ENCODE assay signal across 20 cellular contexts in genomic region chr22:20009582-20010306, GRCh38. TPM values are rescaled to one million over a fixed set of nuclear protein-coding genes. Genes with fewer than 3 reads are reported as not detected.
DNase-seq lines count a peak whose midpoint lies in the region; ATAC-seq, FAIRE-seq and TF ChIP-seq lines count a peak whose summit lies in the region.
"Had no signal": no experiment of that assay in that cellular context is flagged by ENCODE, and none has a peak within 500 bp of the region (broad histone marks: within the 10 kb centered on the region; RNA-seq: fewer than 3 reads in every experiment).

No MANE protein-coding gene starts in this region.

- no peak overlapping the region for H3K4me3 ChIP-seq in heart left ventricle
- H3K4me3 ChIP-seq in right atrium auricular region: no peak overlapping the region
- H3K4me3 ChIP-seq in bronchial epithelial cell (ENCODE audit: low read depth, low read length): no peak overlapping the region
- no peak overlapping the region for H3K4me3 ChIP-seq in mucosa of descending colon
- H3K4me3 ChIP-seq in tibial nerve: no peak overlapping the region

- no peaks in the 10 kb centered on the region for H3K36me3 ChIP-seq in heart left ventricle
- no peaks in the 10 kb centered on the region for H3K36me3 ChIP-seq in right atrium auricular region
- no peaks in the 10 kb centered on the region for H3K36me3 ChIP-seq in bronchial epithelial cell (ENCODE audit: control insufficient read depth, insufficient read depth, low read length)
- H3K36me3 ChIP-seq in mucosa of descending colon (ENCODE audit: low read depth): no peaks in the 10 kb centered on the region
- H3K36me3 ChIP-seq in tibial nerve: no peaks in the 10 kb centered on the region

- DNase-seq in heart left ventricle (peak in 3 of 5 donors; percentile 9 to 33 (median 13)), right atrium auricular region (ENCODE audit: low spot score) (no peak), bronchial epithelial cell (ENCODE audit: low read depth) (no peak), mucosa of descending colon (peak in 2 of 3 donors; percentile 3 to 33), tibial nerve (ENCODE audit: low spot score in 2 of 2) (no peak), middle frontal gyrus (ENCODE audit: extremely low spot score, low spot score) (no peak)
- no peak for DNase-seq in NK-92 treated with Interleukin-12 subunit alpha and Interleukin-12 subunit beta, amount 100 ng/mL, for 24 hours (lab: John Stamatoyannopoulos, UW)
- no peak for DNase-seq in activated T-cell treated with anti-CD3 and anti-CD28 coated beads, Interleukin-2, amount 50 U/mL, for 1 hour
- DNase-seq: CD4-positive, alpha-beta memory T cell; DMS153; GF-D8; GOT3; NCI-H1048; NCI-H1436; NCI-H1930; NCI-H345; NCI-H524 treated with DMSO at 0.1 percent for 48 hours; PC-3; RPMI8226 had no signal

- peak; percentile 43 for FAIRE-seq in bronchial epithelial cell (lab: Jason Lieb, UNC)

- H3K27me3 ChIP-seq in heart left ventricle (no peaks in the 10 kb centered on the region), right atrium auricular region (no peaks in the 10 kb centered on the region), bronchial epithelial cell (ENCODE audit: control insufficient read depth, insufficient read depth, low read length) (no peaks in the 10 kb centered on the region), tibial nerve (no peaks in the 10 kb centered on the region)

- H3K4me1 ChIP-seq in heart left ventricle: peaks cover 0 to 29% (median 11%) of the 10 kb centered on the region in 12 donors
- peaks cover 0 to 12% of the 10 kb centered on the region in 2 donors for H3K4me1 ChIP-seq in right atrium auricular region
- H3K4me1 ChIP-seq in mucosa of descending colon (ENCODE audit: low read depth): no peaks in the 10 kb centered on the region
- H3K4me1 ChIP-seq in tibial nerve: peaks cover 0 to 41% (median 8%) of the 10 kb centered on the region in 4 donors

- intact Hi-C loops in heart left ventricle (cut with DNase I): no loop called here
- intact Hi-C loops in mucosa of descending colon (cut with DNase I, micrococcal nuclease): loop anchor here in 1 of 2 donors (5.0 kb wide), 1 partner anchor 37 kb away; no protein-coding TSS in a partner anchor

- no peak for TF ChIP-seq POLR2A in heart left ventricle (IDR thresholded peaks at IDR 0.05)
- no peak for TF ChIP-seq POLR2A in tibial nerve (IDR thresholded peaks at IDR 0.05)

- H3K9me3 ChIP-seq in heart left ventricle: peaks cover 0 to 1% (median 0%) of the 10 kb centered on the region in 12 donors
- H3K9me3 ChIP-seq in right atrium auricular region: no peaks in the 10 kb centered on the region
- H3K9me3 ChIP-seq in mucosa of descending colon: no peaks in the 10 kb centered on the region
- H3K9me3 ChIP-seq in tibial nerve: no peaks in the 10 kb centered on the region

- 88 to 94% (median 90%) methylated on average over 8 of the region's 8 CpGs for WGBS in heart left ventricle, 4 donors
- 89 to 92% methylated on average over 8 of the region's 8 CpGs for WGBS in tibial nerve, 2 donors

- no peak for TF ChIP-seq CTCF in heart left ventricle (IDR thresholded peaks at IDR 0.05)
- TF ChIP-seq CTCF in right atrium auricular region (IDR thresholded peaks at IDR 0.05): no peak
- no peak for TF ChIP-seq CTCF in bronchial epithelial cell (IDR thresholded peaks at IDR 0.05; ENCODE audit: insufficient read depth, low read length, severe bottlenecking)
- no peak for TF ChIP-seq CTCF in mucosa of descending colon (IDR thresholded peaks at IDR 0.05)
- no peak for TF ChIP-seq CTCF in tibial nerve (IDR thresholded peaks at IDR 0.05)

- ATAC-seq in heart left ventricle (no peak), mucosa of descending colon (no peak)
- ATAC-seq: HCT116, PC-3 had no signal

- no peak for TF ChIP-seq EP300 in tibial nerve (IDR thresholded peaks at IDR 0.05)

- no peak overlapping the region for H3K27ac ChIP-seq in heart left ventricle
- no peak overlapping the region for H3K27ac ChIP-seq in right atrium auricular region
- H3K27ac ChIP-seq in tibial nerve: peak overlapping the region in 3 of 4 donors; percentile 18 to 82 (median 81)

RNA-seq across cellular contexts. Expression of gene ARVCF, which starts 6.9 kb away (rescaled TPM):
- total RNA-seq in heart left ventricle (10 to 100 TPM; 21.2 to 46.6 (median 33.3) TPM), right atrium auricular region (10 to 100 TPM; 16.7 to 35.8 TPM), bronchial epithelial cell (19.2 and 23.2 TPM in 2 replicates), mucosa of descending colon (10 to 100 TPM; 11.2 to 15.3 (median 15.1) TPM), tibial nerve (10 to 100 TPM; 47.5 to 98.3 (median 80.6) TPM)
- 10 to 100 TPM; 33.0 to 39.2 TPM for polyA plus RNA-seq in heart left ventricle

RNA-seq across cellular contexts. Expression of gene TANGO2, which starts 11.2 kb away (rescaled TPM):
- total RNA-seq in heart left ventricle (100 to 1,000 TPM in 3 of 9 donors, 10 to 100 TPM in 6; 55.6 to 341 (median 83.7) TPM), right atrium auricular region (100 to 1,000 TPM in 1 of 2 donors, 10 to 100 TPM in 1; 95.2 to 101 TPM), bronchial epithelial cell (41.6 and 44.2 TPM in 2 replicates), mucosa of descending colon (10 to 100 TPM; 17.5 to 29.7 (median 27.6) TPM), tibial nerve (10 to 100 TPM; 31.7 to 56.7 (median 39.0) TPM)
- 10 to 100 TPM; 51.3 to 63.0 TPM for polyA plus RNA-seq in heart left ventricle

Comparison
In these comparisons a context has a peak if more than half of its experiments do, and no peak if none do; other contexts are left out.
1. DNase-seq: peak in heart left ventricle (3 of 5) and mucosa of descending colon (2 of 3); none in right atrium auricular region (single experiment), bronchial epithelial cell (single experiment), tibial nerve (0 of 2), NK-92 treated with Interleukin-12 subunit alpha and Interleukin-12 subunit beta, amount 100 ng/mL, for 24 hours (single experiment), middle frontal gyrus (single experiment) and activated T-cell treated with anti-CD3 and anti-CD28 coated beads, Interleukin-2, amount 50 U/mL, for 1 hour (single experiment).
2. H3K27ac ChIP-seq: peak in tibial nerve (3 of 4); none in heart left ventricle (0 of 12) and right atrium auricular region (0 of 2).